8 cellular contexts compared by ENCODE assay signal in the genomic region with DNA sequence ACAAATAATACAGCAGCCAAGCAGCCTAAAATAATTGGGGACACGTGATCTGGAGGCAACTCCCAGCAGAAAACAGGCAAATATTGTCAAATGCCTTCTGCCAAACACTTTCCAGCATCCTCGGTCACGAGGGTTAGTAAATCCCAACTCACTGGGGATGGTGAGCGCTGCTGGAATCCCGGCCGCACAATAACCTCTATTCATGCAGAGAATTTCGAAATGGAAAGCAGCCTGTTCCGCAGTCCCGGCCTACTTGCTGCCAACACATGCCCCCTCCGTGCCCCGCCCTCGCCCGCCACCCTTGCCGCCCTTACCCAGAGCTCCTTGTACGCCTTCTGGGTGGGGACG.
A peak's percentile ranks its signal among the peaks of the same experiment; 100 is the strongest.
DNase-seq lines count a peak whose midpoint lies in the region; ATAC-seq and TF ChIP-seq lines count a peak whose summit lies in the region.

No MANE protein-coding gene starts in this region.

- no peak overlapping the region for H3K4me3 ChIP-seq in choroid plexus epithelial cell (ENCODE audit: low read depth, low read length)
- H3K4me3 ChIP-seq in mucosa of descending colon: no peak overlapping the region

- peaks cover 12% of the 10 kb centered on the region for H3K27me3 ChIP-seq in foreskin keratinocyte

- no peaks in the 10 kb centered on the region for H3K4me1 ChIP-seq in mucosa of descending colon (ENCODE audit: low read depth)
- no peaks in the 10 kb centered on the region for H3K4me1 ChIP-seq in foreskin keratinocyte

- H3K9me3 ChIP-seq in mucosa of descending colon: no peaks in the 10 kb centered on the region

- H3K27ac ChIP-seq in foreskin keratinocyte: no peak overlapping the region

- ATAC-seq in mucosa of descending colon (peak; percentile 80), GM18519 (IDR thresholded peaks at IDR 0.05; ENCODE audit: low FRiP score, unreplicated experiment) (no peak), foreskin keratinocyte (no peak)

- no peaks in the 10 kb centered on the region for H3K36me3 ChIP-seq in mucosa of descending colon (ENCODE audit: low read depth)

- TF ChIP-seq CTCF in choroid plexus epithelial cell (conservative IDR thresholded peaks at IDR 0.05; ENCODE audit: low read depth, low read length) (no peak), mucosa of descending colon (IDR thresholded peaks at IDR 0.05) (no peak), foreskin keratinocyte (conservative IDR thresholded peaks at IDR 0.05) (no peak)

- intact Hi-C loops in mucosa of descending colon (cut with DNase I, micrococcal nuclease): no loop called here

- DNase-seq in Ammon's horn (ENCODE audit: low spot score): peak; percentile 95
- peak; percentile 78 for DNase-seq in NCI-H2196 treated with DMSO at 0.1 percent for 48 hours (lab: John Stamatoyannopoulos, UW; ENCODE audit: unreplicated experiment)
- DNase-seq in choroid plexus epithelial cell (ENCODE audit: low read depth): peak; percentile 39
- DNase-seq in mucosa of descending colon: peak; percentile 39 to 82 (median 64)
- DNase-seq in NCI-H128 (lab: John Stamatoyannopoulos, UW; ENCODE audit: unreplicated experiment): no peak
- no peak for DNase-seq in 8988T
- DNase-seq in foreskin keratinocyte: no peak

Comparison
In these comparisons a context has a peak if more than half of its experiments do, and no peak if none do; other contexts are left out.
1. DNase-seq: peak in Ammon's horn (single experiment), NCI-H2196 treated with DMSO at 0.1 percent for 48 hours (single experiment), choroid plexus epithelial cell (single experiment) and mucosa of descending colon (3 of 3); none in NCI-H128 (single experiment), 8988T (single experiment) and foreskin keratinocyte (0 of 2).